9 cellular contexts compared by ENCODE assay signal in genomic region chr4:77073106-77073858, GRCh38. TPM values are rescaled to one million over a fixed set of nuclear protein-coding genes. Genes with fewer than 3 reads are reported as not detected.
DNase-seq lines count a peak whose midpoint lies in the region; ATAC-seq and TF ChIP-seq lines count a peak whose summit lies in the region.
"Had no signal": no experiment of that assay in that cellular context is flagged by ENCODE, and none has a peak within 500 bp of the region (broad histone marks: within the 10 kb centered on the region; RNA-seq: fewer than 3 reads in every experiment).

No MANE protein-coding gene starts in this region.

- H3K4me3 ChIP-seq in AG04450 (ENCODE audit: low read depth, low read length) (peak overlapping the region; percentile 82), HUES48 (ENCODE audit: low read depth, low read length) (peak overlapping the region; percentile 96), breast epithelium (peak overlapping the region; percentile 96 to 97 (median 97)), mesodermal cell (ENCODE audit: extremely low read depth, insufficient read depth, low read length, poor library complexity, severe bottlenecking) (peak overlapping the region; percentile 96)

- POLR2A ChIA-PET in AG04450 (lab: Yijun Ruan, JAX): interaction anchor here (0.6 to 2.1 kb wide), 6 partner anchors 37 to 320 kb away, joined by 3 to 8 read pairs (median 3); partner anchors contain the start of gene CCNG2

- ATAC-seq in GM18511 (IDR thresholded peaks at IDR 0.05; ENCODE audit: unreplicated experiment) (no peak), HG03135 (IDR thresholded peaks at IDR 0.05; ENCODE audit: unreplicated experiment) (no peak), GM21825 (IDR thresholded peaks at IDR 0.05; ENCODE audit: unreplicated experiment) (no peak)

- intact Hi-C loops in breast epithelium (cut with DNase I; ENCODE audit: low total_unique reads): no loop called here

- H3K36me3 ChIP-seq in HUES48 (ENCODE audit: control insufficient read depth, insufficient read depth, low read length): no peaks in the 10 kb centered on the region; the same call in 1 of the 2 replicates
- no peaks in the 10 kb centered on the region for H3K36me3 ChIP-seq in breast epithelium
- peaks cover 23% of the 10 kb centered on the region for H3K36me3 ChIP-seq in mesodermal cell (ENCODE audit: control insufficient read depth, insufficient read depth, low read length)

- H3K4me1 ChIP-seq in HUES48 (ENCODE audit: control insufficient read depth, insufficient read depth, low read length) (peaks cover 14% of the 10 kb centered on the region), breast epithelium (peaks cover 0 to 20% of the 10 kb centered on the region in 2 donors), mesodermal cell (ENCODE audit: control insufficient read depth, insufficient read depth, low read length, poor library complexity, severe bottlenecking) (peaks cover 7% of the 10 kb centered on the region)

- CTCF ChIA-PET in AG04450 (lab: Charles Lee): interaction anchor here (1.0 to 2.2 kb wide), 6 partner anchors 16 to 130 kb away, joined by 3 to 15 read pairs (median 4); no protein-coding TSS in a partner anchor

- peaks cover 20% of the 10 kb centered on the region for H3K4me1 Mint-ChIP-seq in type B pancreatic cell (ENCODE audit: unreplicated experiment)

- H3K4me3 Mint-ChIP-seq in type B pancreatic cell: no peak overlapping the region

- H3K27ac ChIP-seq in AG04450 (ENCODE audit: low read depth, low read length) (peak overlapping the region; percentile 34), HUES48 (ENCODE audit: low read depth, low read length) (no peak overlapping the region), breast epithelium (peak overlapping the region; percentile 64 to 100), mesodermal cell (ENCODE audit: low read depth, low read length, severe bottlenecking) (no peak overlapping the region)

- H3K27me3 ChIP-seq in AG04450 (ENCODE audit: control insufficient read depth, insufficient read depth, low read length): no peaks in the 10 kb centered on the region
- H3K27me3 ChIP-seq in HUES48 (ENCODE audit: control insufficient read depth, insufficient read depth, low read length): no peaks in the 10 kb centered on the region
- H3K27me3 ChIP-seq in breast epithelium: no peaks in the 10 kb centered on the region

- TF ChIP-seq CTCF in AG04450 (IDR thresholded peaks at IDR 0.05; ENCODE audit: low read depth, low read length) (no peak), breast epithelium (IDR thresholded peaks at IDR 0.05) (no peak), type B pancreatic cell (conservative IDR thresholded peaks at IDR 0.05) (no peak)

- H3K9ac ChIP-seq in HUES48 (ENCODE audit: low read depth, low read length): 0 out of 2 replicates have a peak overlapping the region, but pooled peaks have one; percentile 6

- H3K9me3 ChIP-seq in AG04450 (ENCODE audit: control insufficient read depth, insufficient read depth, low read length): no peaks in the 10 kb centered on the region; the same call in 1 of the 2 replicates
- H3K9me3 ChIP-seq in HUES48 (ENCODE audit: control insufficient read depth, insufficient read depth, low read length): no peaks in the 10 kb centered on the region
- H3K9me3 ChIP-seq in breast epithelium: no peaks in the 10 kb centered on the region
- H3K9me3 ChIP-seq in mesodermal cell (ENCODE audit: control insufficient read depth, low read length): no peaks in the 10 kb centered on the region

- DNase-seq in AG04450 (ENCODE audit: low read depth, low spot score) (no peak), breast epithelium (ENCODE audit: low spot score in 2 of 2) (no peak), type B pancreatic cell (ENCODE audit: extremely low spot score, unreplicated experiment) (no peak)

- no peaks in the 10 kb centered on the region for H3K9me3 Mint-ChIP-seq in type B pancreatic cell
- H3K9me3 Mint-ChIP-seq: activated naive CD4-positive, alpha-beta T cell treated with anti-CD3 and anti-CD28 coated beads, Interleukin-2, amount 50 U/mL, for 24 hours had no signal

- H3K36me3 Mint-ChIP-seq in type B pancreatic cell: no peaks in the 10 kb centered on the region

- peaks cover 2% of the 10 kb centered on the region for H3K27me3 Mint-ChIP-seq in type B pancreatic cell
- H3K27me3 Mint-ChIP-seq: activated naive CD4-positive, alpha-beta T cell treated with anti-CD3 and anti-CD28 coated beads, Interleukin-2, amount 50 U/mL, for 24 hours had no signal

- no peak for TF ChIP-seq POLR2A in breast epithelium (IDR thresholded peaks at IDR 0.05)

- WGBS in mesodermal cell (ENCODE audit: insufficient coverage in 2 of 2), 2 experiments: 44% methylated on average over 1 of the region's 3 CpGs; no CpG with 5 or more reads in 1 of the 2 experiments

- no peak overlapping the region for H3K27ac Mint-ChIP-seq in type B pancreatic cell

RNA-seq across cellular contexts. Expression of gene CCNI, which starts 2.5 kb away (rescaled TPM):
- polyA plus RNA-seq in AG04450 (2011; rRNA removed): 178 and 226 TPM in 2 replicates
- polyA minus RNA-seq in AG04450 (2011; rRNA and poly(A)+ RNA removed): 623 and 647 TPM in 2 replicates
- 100 to 1,000 TPM; 267 to 346 (median 271) TPM for total RNA-seq in breast epithelium
- polyA plus RNA-seq in mesodermal cell (2013, experiment 1 of 2): 342 TPM
- polyA plus RNA-seq in mesodermal cell (2013, experiment 2 of 2): 317 TPM
- total RNA-seq in type B pancreatic cell (ENCODE audit: low replicate concordance): 220 and 270 TPM in 2 replicates

Comparison
In these comparisons a context has a peak if more than half of its experiments do, and no peak if none do; other contexts are left out.
1. H3K27ac ChIP-seq: peak in AG04450 (single experiment) and breast epithelium (2 of 2); none in HUES48 (single experiment) and mesodermal cell (single experiment).
2. Peak in every context shown above with its lines, with median percentiles within 50 percentile points of each other: H3K4me3 ChIP-seq.